ENCODE assay signal across 8 cellular contexts in genomic region chr11:118610220-118610772, GRCh38. TPM values are rescaled to one million over a fixed set of nuclear protein-coding genes. Genes with fewer than 3 reads are reported as not detected.
DNase-seq lines count a peak whose midpoint lies in the region; ATAC-seq, FAIRE-seq and TF ChIP-seq lines count a peak whose summit lies in the region.

No MANE protein-coding gene starts in this region.

- WGBS in K562 (ENCODE audit: insufficient coverage, low coverage, missing lambda C conversion rate) = 83% methylated on average over 25 of the region's 42 CpGs
- WGBS in right lobe of liver (ENCODE audit: insufficient coverage, low coverage, low lambda C conversion rate, missing lambda C conversion rate) = 7% methylated on average over 25 of the region's 42 CpGs

- intact Hi-C loops in K562 (cut with micrococcal nuclease) = loop anchor here (2.0 kb wide), 1 partner anchor 49 kb away; no protein-coding TSS in a partner anchor
- intact Hi-C loops in right lobe of liver (cut with DNase I) = no loop called here

- H3K9me3 ChIP-seq in K562 (replicated peaks; ENCODE audit: control insufficient read depth, insufficient read depth, low read depth, low read length) (no peaks in the 10 kb centered on the region), right lobe of liver (no peaks in the 10 kb centered on the region)

- H3K27me3 ChIP-seq in K562 (ENCODE audit: control insufficient read depth in 2 of 2, insufficient read depth in 2 of 2, low read length in 2 of 2) (no peaks in the 10 kb centered on the region), right lobe of liver (peaks cover 0 to 9% of the 10 kb centered on the region in 2 donors)

- H3K9me1 ChIP-seq in K562 (ENCODE audit: control insufficient read depth, insufficient read depth, low read length) = peaks cover 3% of the 10 kb centered on the region

- H3K27ac ChIP-seq in K562 (ENCODE audit: extremely low read depth, low read depth, low read length) (peak overlapping the region; percentile 17; the same call in 1 of the 3 replicates), right lobe of liver (peak overlapping the region; percentile 31 to 57 (median 55)), temporal lobe (ENCODE audit: low read depth, low read length) (peak overlapping the region; percentile 97)

- TF ChIP-seq RAD21 in K562 (CRISPR knock-in tag; conservative IDR thresholded peaks at IDR 0.05 in 1 of 2, IDR thresholded peaks at IDR 0.05 in 1 of 2) = no peak

- no peak for TF ChIP-seq POLR2A in K562 (conservative IDR thresholded peaks at IDR 0.05)
- TF ChIP-seq POLR2A in right lobe of liver (IDR thresholded peaks at IDR 0.05) = no peak
- no peak for TF ChIP-seq POLR2A in H54 (IDR thresholded peaks at IDR 0.05; ENCODE audit: low read depth, low read length)

- ATAC-seq in K562 (no peak), right lobe of liver (peak in 1 of 4 donors; percentile 2), HG03521 (IDR thresholded peaks at IDR 0.05; ENCODE audit: unreplicated experiment) (no peak)

- no peaks in the 10 kb centered on the region for H4K20me1 ChIP-seq in K562 (replicated peaks; ENCODE audit: control insufficient read depth, insufficient read depth, low read length)

- BruUV-seq in K562 (replicated peaks; lab: Mats Ljungman, UMichigan) = no TSS peak

- H2AFZ ChIP-seq in K562 (ENCODE audit: low read depth, low read length) = peak overlapping the region; percentile 68; the same call in 1 of the 2 replicates

- no peak for TF ChIP-seq CTCF in K562 (IDR thresholded peaks at IDR 0.05 in 2 of 3, conservative IDR thresholded peaks at IDR 0.05 in 1 of 3; ENCODE audit: insufficient read depth in 2 of 3, low read depth in 1 of 3, low read length in 3 of 3)
- no peak for TF ChIP-seq CTCF in right lobe of liver (IDR thresholded peaks at IDR 0.05)

- FAIRE-seq in K562 (lab: Jason Lieb, UNC) (no peak), H54 (lab: Jason Lieb, UNC) (no peak)

- H3K36me3 ChIP-seq in K562 (ENCODE audit: control insufficient read depth, insufficient read depth, low read length) (peaks cover 10% of the 10 kb centered on the region; the same call in 2 of the 3 replicates), right lobe of liver (no peaks in the 10 kb centered on the region)

- H3K4me3 ChIP-seq in K562 (no peak overlapping the region), right lobe of liver (peak overlapping the region; percentile 26 to 51 (median 36))

- DNase-seq in activated CD4-positive, alpha-beta T cell treated with anti-CD3 and anti-CD28 coated beads for 48 hours = peak; percentile 10
- no peak for DNase-seq in activated CD4-positive, alpha-beta T cell treated with anti-CD3 and anti-CD28 coated beads for 4 hours
- DNase-seq in K562 (ENCODE audit: extremely low read depth in 1 of 4, low spot score in 3 of 4) (no peak), right lobe of liver (no peak), H54 (ENCODE audit: insufficient read length, low spot score) (no peak), NCI-H774 (lab: John Stamatoyannopoulos, UW) (no peak)

- TF ChIP-seq EP300 in K562 (IDR thresholded peaks at IDR 0.05; ENCODE audit: low read length) = no peak

- in situ Hi-C loops in K562 (cut with MboI) = no loop called here

- peaks cover 29 to 57% of the 10 kb centered on the region in 2 experiments for H3K4me1 ChIP-seq in K562 (replicated peaks in 1 of 2; ENCODE audit: control insufficient read depth in 2 of 2, insufficient read depth in 2 of 2, low read length in 2 of 2)
- peaks cover 0 to 15% (median 4%) of the 10 kb centered on the region in 4 donors for H3K4me1 ChIP-seq in right lobe of liver

- peaks cover 10% of the 10 kb centered on the region; the same call in 2 of the 3 replicates for H3K79me2 ChIP-seq in K562 (ENCODE audit: control insufficient read depth, insufficient read depth, low read length)

- H3K9ac ChIP-seq in K562 (ENCODE audit: insufficient read depth in 1 of 2, low read depth in 2 of 2, low read length in 2 of 2) = peak overlapping the region in 1 of 2 experiments; percentile 84; a peak in 2 of 4 replicates

- POLR2A ChIA-PET in K562 (lab: Yijun Ruan, JAX) = interaction anchor here (1.1 kb wide), 1 partner anchor 11 kb away, joined by 3 read pairs; no protein-coding TSS in a partner anchor

- H3K4me2 ChIP-seq in K562 (ENCODE audit: insufficient read depth, low read length) = peak overlapping the region; percentile 50

- CTCF ChIA-PET in K562 (lab: Yijun Ruan, JAX; ENCODE audit: low intra/inter-chr PET ratio) = interaction anchor here (1.4 kb wide), 1 partner anchor 346 kb away, joined by 4 read pairs; the partner anchor contains the start of gene UPK2

TF ChIP-seq in K562, 482 proteins besides CTCF, POLR2A, EP300 and RAD21 (continues in another document):
- TF ChIP-seq ARHGAP35 (IDR thresholded peaks at IDR 0.05; ENCODE audit: partially characterized antibody) = no peak
- no peak for TF ChIP-seq SMAD4 (CRISPR knock-in tag; conservative IDR thresholded peaks at IDR 0.05)
- no peak for TF ChIP-seq ZNF274 (IDR thresholded peaks at IDR 0.05; ENCODE audit: borderline replicate concordance, low read depth, low read length)

RNA-seq across cellular contexts. Expression of gene PHLDB1, which starts 2.9 kb away (rescaled TPM):
- 88.0 and 200 TPM in 2 replicates for total RNA-seq in K562 (2011; cell fraction: chromatin; rRNA removed; ENCODE audit: low replicate concordance)
- 71.3 and 79.0 TPM in 2 replicates for total RNA-seq in K562 (2011; cell fraction: nucleolus; rRNA removed)
- total RNA-seq in K562 (2011; cell fraction: nucleoplasm; rRNA removed) = 93.1 and 134 TPM in 2 replicates
- total RNA-seq in K562 (2014; rRNA removed) = 17.8 and 21.2 TPM in 2 replicates
- total RNA-seq in K562 (2014; rRNA removed; fragmentation: Illumina TruSeq; extraction: Trizol) = 7.7 and 8.5 TPM in 2 replicates
- total RNA-seq in K562 (2015; rRNA removed; fragmentation: Illumina TruSeq; extraction: Trizol) = 12.0 and 12.3 TPM in 2 replicates
- total RNA-seq in K562 (2021) = 27.0 and 28.7 TPM in 2 replicates
- 17.0 and 21.7 TPM in 2 replicates for polyA plus RNA-seq in K562 (2011; rRNA removed)
- 16.1 and 27.1 TPM in 2 replicates for polyA plus RNA-seq in K562 (2011; cell fraction: cytosol; rRNA removed)
- 62.2 and 110 TPM in 2 replicates for polyA plus RNA-seq in K562 (2011; cell fraction: nucleus; rRNA removed)
- polyA plus RNA-seq in K562 (2012) = 15.6 and 17.0 TPM in 2 replicates
- 14.2 and 16.2 TPM in 2 replicates for polyA plus RNA-seq in K562 (2014; fragmentation: Illumina TruSeq; extraction: Trizol)
- polyA plus RNA-seq in K562 (2014; fragmentation: Nextera tagmentation; extraction: Ambion mirVana) = 1 to 10 TPM; 2.0 to 3.1 TPM
- polyA plus RNA-seq in K562 (2014; rRNA removed) = 17.1 and 18.9 TPM in 2 replicates
- polyA minus RNA-seq in K562 (2011; rRNA and poly(A)+ RNA removed) = 24.4 and 29.0 TPM in 2 replicates
- polyA minus RNA-seq in K562 (2011; cell fraction: cytosol; rRNA and poly(A)+ RNA removed) = 20.1 and 22.6 TPM in 2 replicates
- polyA minus RNA-seq in K562 (2011; cell fraction: nucleus; rRNA and poly(A)+ RNA removed) = 34.6 and 34.9 TPM in 2 replicates
- total RNA-seq in right lobe of liver = 10 to 100 TPM in 1 of 6 experiments, 1 to 10 TPM in 5; 5.4 to 11.7 (median 6.3) TPM
- total RNA-seq in temporal lobe = 57.0 TPM

RNA-seq across cellular contexts. Expression of gene ARCN1, which starts 38.1 kb away (rescaled TPM):
- total RNA-seq in K562 (2011; cell fraction: chromatin; rRNA removed; ENCODE audit: low replicate concordance) = 33.0 and 70.2 TPM in 2 replicates
- total RNA-seq in K562 (2011; cell fraction: nucleolus; rRNA removed) = 25.1 and 26.7 TPM in 2 replicates
- 50.7 and 82.0 TPM in 2 replicates for total RNA-seq in K562 (2011; cell fraction: nucleoplasm; rRNA removed)
- 47.4 and 50.4 TPM in 2 replicates for total RNA-seq in K562 (2014; rRNA removed)
- total RNA-seq in K562 (2014; rRNA removed; fragmentation: Illumina TruSeq; extraction: Trizol) = 76.4 and 87.6 TPM in 2 replicates
- 72.3 and 77.9 TPM in 2 replicates for total RNA-seq in K562 (2015; rRNA removed; fragmentation: Illumina TruSeq; extraction: Trizol)
- 87.6 and 94.4 TPM in 2 replicates for total RNA-seq in K562 (2021)
- polyA plus RNA-seq in K562 (2011; rRNA removed) = 224 and 237 TPM in 2 replicates
- 136 and 284 TPM in 2 replicates for polyA plus RNA-seq in K562 (2011; cell fraction: cytosol; rRNA removed)
- 27.6 and 58.6 TPM in 2 replicates for polyA plus RNA-seq in K562 (2011; cell fraction: nucleus; rRNA removed)
- polyA plus RNA-seq in K562 (2012) = 72.5 and 103 TPM in 2 replicates
- 109 and 126 TPM in 2 replicates for polyA plus RNA-seq in K562 (2014; fragmentation: Illumina TruSeq; extraction: Trizol)
- polyA plus RNA-seq in K562 (2014; fragmentation: Nextera tagmentation; extraction: Ambion mirVana) = 10 to 100 TPM; 30.0 to 43.5 TPM
- polyA plus RNA-seq in K562 (2014; rRNA removed) = 75.8 and 81.0 TPM in 2 replicates
- polyA minus RNA-seq in K562 (2011; rRNA and poly(A)+ RNA removed) = 236 and 317 TPM in 2 replicates
- 88.0 and 104 TPM in 2 replicates for polyA minus RNA-seq in K562 (2011; cell fraction: cytosol; rRNA and poly(A)+ RNA removed)
- polyA minus RNA-seq in K562 (2011; cell fraction: nucleus; rRNA and poly(A)+ RNA removed) = 8.8 and 22.3 TPM in 2 replicates
- total RNA-seq in right lobe of liver = 10 to 100 TPM; 58.3 to 91.7 (median 75.8) TPM
- 67.9 TPM for total RNA-seq in temporal lobe

RNA-seq across cellular contexts. Expression of gene IFT46, which starts 44.6 kb away (rescaled TPM):
- 15.4 and 15.5 TPM in 2 replicates for total RNA-seq in K562 (2011; cell fraction: chromatin; rRNA removed; ENCODE audit: low replicate concordance)
- 7.9 and 8.5 TPM in 2 replicates for total RNA-seq in K562 (2011; cell fraction: nucleolus; rRNA removed)
- total RNA-seq in K562 (2011; cell fraction: nucleoplasm; rRNA removed) = 11.7 and 12.6 TPM in 2 replicates
- 11.8 and 12.0 TPM in 2 replicates for total RNA-seq in K562 (2014; rRNA removed)
- 14.3 and 15.2 TPM in 2 replicates for total RNA-seq in K562 (2014; rRNA removed; fragmentation: Illumina TruSeq; extraction: Trizol)
- total RNA-seq in K562 (2015; rRNA removed; fragmentation: Illumina TruSeq; extraction: Trizol) = 15.2 and 16.6 TPM in 2 replicates
- 9.9 and 10.1 TPM in 2 replicates for total RNA-seq in K562 (2021)
- 16.8 and 30.4 TPM in 2 replicates for polyA plus RNA-seq in K562 (2011; rRNA removed)
- polyA plus RNA-seq in K562 (2011; cell fraction: cytosol; rRNA removed) = 10.8 and 26.7 TPM in 2 replicates
- polyA plus RNA-seq in K562 (2011; cell fraction: nucleus; rRNA removed) = 8.8 and 20.4 TPM in 2 replicates
- polyA plus RNA-seq in K562 (2012) = 10.6 and 13.5 TPM in 2 replicates
- polyA plus RNA-seq in K562 (2014; fragmentation: Illumina TruSeq; extraction: Trizol) = 15.9 and 18.9 TPM in 2 replicates
- polyA plus RNA-seq in K562 (2014; fragmentation: Nextera tagmentation; extraction: Ambion mirVana) = 10 to 100 TPM; 24.2 to 29.5 TPM
- polyA plus RNA-seq in K562 (2014; rRNA removed) = 14.3 and 14.8 TPM in 2 replicates
- 14.8 and 27.5 TPM in 2 replicates for polyA minus RNA-seq in K562 (2011; rRNA and poly(A)+ RNA removed)
- 5.8 and 6.4 TPM in 2 replicates for polyA minus RNA-seq in K562 (2011; cell fraction: cytosol; rRNA and poly(A)+ RNA removed)
- polyA minus RNA-seq in K562 (2011; cell fraction: nucleus; rRNA and poly(A)+ RNA removed) = 2.0 and 6.7 TPM in 2 replicates
- 1 to 10 TPM; 4.0 to 6.4 (median 5.2) TPM for total RNA-seq in right lobe of liver
- 31.7 TPM for total RNA-seq in temporal lobe

Comparison
In these comparisons a context has a peak if more than half of its experiments do, and no peak if none do; other contexts are left out.
1. H3K27ac ChIP-seq: peak in every context shown above with its lines; median percentile 97 in temporal lobe; 55 in right lobe of liver; 17 in K562.